20 cellular contexts compared by ENCODE assay signal in the genomic region with DNA sequence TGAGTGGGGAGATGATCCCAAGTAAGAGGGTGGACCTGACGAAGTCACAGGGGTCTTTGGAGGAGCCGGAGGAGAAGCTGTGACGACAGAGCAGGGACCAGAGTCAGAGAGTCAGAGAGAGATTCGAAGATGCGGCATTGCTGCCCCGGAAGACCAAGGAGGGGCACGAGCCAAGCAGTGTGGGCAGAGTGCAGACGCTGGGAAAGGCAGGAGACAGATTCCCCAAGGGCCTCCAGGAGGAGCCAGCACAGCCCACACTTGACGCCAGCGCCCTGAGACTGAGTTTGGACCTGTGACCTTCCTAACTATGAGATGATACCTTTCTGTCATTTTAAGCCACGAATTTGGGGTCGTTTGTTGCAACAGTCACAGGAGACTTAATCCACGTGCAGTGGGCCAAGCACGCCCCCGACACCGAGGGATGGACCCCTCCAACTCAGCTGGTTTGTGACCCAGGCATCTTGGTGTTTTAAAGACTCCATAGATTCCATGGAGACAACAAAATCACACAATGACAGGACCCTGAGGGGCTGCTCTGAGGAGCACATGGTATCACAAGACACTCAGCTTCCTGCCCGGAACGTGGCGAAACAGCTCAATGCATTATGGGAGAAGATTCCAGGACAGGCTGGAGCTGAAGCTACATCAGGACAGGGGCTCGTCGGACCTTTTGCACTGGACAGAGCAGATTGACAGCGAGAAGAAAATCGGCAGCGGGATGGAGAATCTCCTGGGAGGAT. TPM values are rescaled to one million over a fixed set of nuclear protein-coding genes. Genes with fewer than 3 reads are reported as not detected.
DNase-seq lines count a peak whose midpoint lies in the region; ATAC-seq, FAIRE-seq and TF ChIP-seq lines count a peak whose summit lies in the region.
"Had no signal": no experiment of that assay in that cellular context is flagged by ENCODE, and none has a peak within 500 bp of the region (broad histone marks: within the 10 kb centered on the region; RNA-seq: fewer than 3 reads in every experiment).

No MANE protein-coding gene starts in this region.

- no peak overlapping the region for H3K27ac Mint-ChIP-seq in endothelial cell (ENCODE audit: unreplicated experiment)
- no peak overlapping the region for H3K27ac Mint-ChIP-seq in activated CD4-positive, alpha-beta memory T cell treated with anti-CD3 and anti-CD28 coated beads, Interleukin-2, amount 10 ng/mL, durations not matched to agents 7 days and 5 days
- H3K27ac Mint-ChIP-seq in CD4-positive, alpha-beta memory T cell: peak overlapping the region in 1 of 7 donors; percentile 56
- H3K27ac Mint-ChIP-seq: IgD-negative memory B cell had no signal

- H3K36me3 ChIP-seq in Panc1 (ENCODE audit: control insufficient read depth, insufficient read depth, low read length): no peaks in the 10 kb centered on the region
- H3K36me3 ChIP-seq in CD4-positive, alpha-beta memory T cell (ENCODE audit: insufficient read depth, low read length): no peaks in the 10 kb centered on the region

- CTCF ChIA-PET in Panc1 (lab: Charles Lee): interaction anchor here (0.5 kb wide), 2 partner anchors 50 to 68 kb away, joined by 4 to 10 read pairs; no protein-coding TSS in a partner anchor
- CTCF ChIA-PET in activated CD4-positive, alpha-beta memory T cell treated with anti-CD3 and anti-CD28 coated beads, Interleukin-2, amount 10 ng/mL, durations not matched to agents 7 days and 5 days (lab: Charles Lee): no interaction called here
- CTCF ChIA-PET in CD4-positive, alpha-beta memory T cell (lab: Charles Lee; ENCODE audit: partially characterized antibody): interaction anchor here (1.4 kb wide), 1 partner anchor 26 kb away, joined by 4 read pairs; the partner anchor contains the start of gene UBASH3A

- no peaks in the 10 kb centered on the region for H3K9me3 ChIP-seq in Panc1 (ENCODE audit: control insufficient read depth, insufficient read depth, low read depth, low read length)
- peaks cover 5 to 7% of the 10 kb centered on the region in 2 donors for H3K9me3 ChIP-seq in CD4-positive, alpha-beta memory T cell (ENCODE audit: control insufficient read depth in 1 of 2, low read length in 2 of 2)
- H3K9me3 ChIP-seq: Caco-2 had no signal

- TF ChIP-seq POLR2A in GM12891 (IDR thresholded peaks at IDR 0.05; ENCODE audit: low read depth, low read length) (0 out of 2 replicates have a peak, but pooled peaks have one; percentile 12), GM18505 (IDR thresholded peaks at IDR 0.05; ENCODE audit: borderline replicate concordance, extremely low read depth, insufficient read depth, insufficient read length) (no peak)

- H3K36me3 Mint-ChIP-seq in endothelial cell (ENCODE audit: low read depth, unreplicated experiment): no peaks in the 10 kb centered on the region
- H3K36me3 Mint-ChIP-seq in activated CD4-positive, alpha-beta memory T cell treated with anti-CD3 and anti-CD28 coated beads, Interleukin-2, amount 10 ng/mL, durations not matched to agents 7 days and 5 days (ENCODE audit: low read depth): peaks cover 14% of the 10 kb centered on the region
- peaks cover 0 to 10% of the 10 kb centered on the region in 2 donors for H3K36me3 Mint-ChIP-seq in CD4-positive, alpha-beta memory T cell
- H3K36me3 Mint-ChIP-seq: IgD-negative memory B cell had no signal

- DNase-seq in GM12891 (ENCODE audit: insufficient read length, low spot score): no peak
- no peak for DNase-seq in Panc1 (ENCODE audit: low read depth, low spot score)
- DNase-seq in endothelial cell (ENCODE audit: low spot score): no peak
- DNase-seq in posterior vena cava (ENCODE audit: low spot score): peak; percentile 46
- DNase-seq in activated CD4-positive, alpha-beta memory T cell treated with anti-CD3 and anti-CD28 coated beads, Interleukin-2, amount 10 ng/mL, durations not matched to agents 7 days and 5 days: no peak
- no peak for DNase-seq in CD4-positive, alpha-beta memory T cell
- DNase-seq: Caco-2, DMS153, HCEC 1CT, NCI-H1105 treated with DMSO at 0.1 percent for 48 hours, NCI-H1694 treated with DMSO at 0.1 percent for 48 hours, NCI-H2171, NCI-H446 had no signal

- H3K27ac ChIP-seq in Panc1 (ENCODE audit: low read length): no peak overlapping the region
- H3K27ac ChIP-seq in CD4-positive, alpha-beta memory T cell (ENCODE audit: low read depth, low read length): no peak overlapping the region
- H3K27ac ChIP-seq: HL-60 had no signal

- H3K27me3 Mint-ChIP-seq in endothelial cell (ENCODE audit: unreplicated experiment): peaks cover 16% of the 10 kb centered on the region
- no peaks in the 10 kb centered on the region for H3K27me3 Mint-ChIP-seq in activated CD4-positive, alpha-beta memory T cell treated with anti-CD3 and anti-CD28 coated beads, Interleukin-2, amount 10 ng/mL, durations not matched to agents 7 days and 5 days
- no peaks in the 10 kb centered on the region for H3K27me3 Mint-ChIP-seq in CD4-positive, alpha-beta memory T cell

- in situ Hi-C loops in Panc1 (cut with HindIII; ENCODE audit: low pct_unique_long_range_greater_than_20kb, low sequenced_read_pairs): no loop called here

- no peaks in the 10 kb centered on the region for H3K4me1 Mint-ChIP-seq in endothelial cell (ENCODE audit: unreplicated experiment)
- peaks cover 28% of the 10 kb centered on the region for H3K4me1 Mint-ChIP-seq in activated CD4-positive, alpha-beta memory T cell treated with anti-CD3 and anti-CD28 coated beads, Interleukin-2, amount 10 ng/mL, durations not matched to agents 7 days and 5 days
- peaks cover 3 to 7% (median 5%) of the 10 kb centered on the region in 4 donors for H3K4me1 Mint-ChIP-seq in CD4-positive, alpha-beta memory T cell

- H3K4me3 ChIP-seq in Panc1 (ENCODE audit: low read depth in 2 of 2, low read length in 2 of 2): no peak overlapping the region
- H3K4me3 ChIP-seq in CD4-positive, alpha-beta memory T cell (ENCODE audit: low read length in 2 of 2): no peak overlapping the region

- no peaks in the 10 kb centered on the region for H3K4me1 ChIP-seq in Panc1 (ENCODE audit: control insufficient read depth, insufficient read depth, low read length)
- H3K4me1 ChIP-seq in CD4-positive, alpha-beta memory T cell (ENCODE audit: insufficient read depth, low read length): no peaks in the 10 kb centered on the region
- H3K4me1 ChIP-seq: Caco-2 had no signal

- H3K27me3 ChIP-seq in Panc1 (ENCODE audit: control insufficient read depth, insufficient read depth, low read length): no peaks in the 10 kb centered on the region
- H3K27me3 ChIP-seq in CD4-positive, alpha-beta memory T cell (ENCODE audit: insufficient read depth, low read length): no peaks in the 10 kb centered on the region

- POLR2A ChIA-PET in Panc1 (lab: Charles Lee): no interaction called here
- POLR2A ChIA-PET in activated CD4-positive, alpha-beta memory T cell treated with anti-CD3 and anti-CD28 coated beads, Interleukin-2, amount 10 ng/mL, durations not matched to agents 7 days and 5 days (lab: Charles Lee): interaction anchor here (1.7 kb wide), 1 partner anchor 27 kb away, joined by 7 read pairs; the partner anchor contains the start of gene UBASH3A
- POLR2A ChIA-PET in CD4-positive, alpha-beta memory T cell (lab: Charles Lee; ENCODE audit: partially characterized antibody): no interaction called here

- intact Hi-C loops in Panc1 (cut with micrococcal nuclease; ENCODE audit: unreplicated experiment): no loop called here
- intact Hi-C loops in posterior vena cava (cut with DNase I): no loop called here
- intact Hi-C loops in CD4-positive, alpha-beta memory T cell (cut with micrococcal nuclease): no loop called here

- TF ChIP-seq CTCF in Panc1 (IDR thresholded peaks at IDR 0.05) (no peak), endothelial cell (IDR thresholded peaks at IDR 0.05; ENCODE audit: unreplicated experiment) (no peak)

- BruUV-seq in Panc1 (replicated peaks; lab: Mats Ljungman, UMichigan): no TSS peak

- H3K4me3 Mint-ChIP-seq in endothelial cell (ENCODE audit: unreplicated experiment): peak overlapping the region; percentile 29
- H3K4me3 Mint-ChIP-seq in activated CD4-positive, alpha-beta memory T cell treated with anti-CD3 and anti-CD28 coated beads, Interleukin-2, amount 10 ng/mL, durations not matched to agents 7 days and 5 days: no peak overlapping the region
- no peak overlapping the region for H3K4me3 Mint-ChIP-seq in CD4-positive, alpha-beta memory T cell
- H3K4me3 Mint-ChIP-seq: IgD-negative memory B cell had no signal

- no peak for FAIRE-seq in GM12891 (lab: Jason Lieb, UNC)
- FAIRE-seq: GM19239, HTR-8/SVneo had no signal

- ATAC-seq in Panc1 (peak; percentile 52; the same call in 1 of the 2 replicates), GM18505 (IDR thresholded peaks at IDR 0.05; ENCODE audit: unreplicated experiment) (no peak), GM18858 (IDR thresholded peaks at IDR 0.05; ENCODE audit: unreplicated experiment) (no peak)

- no peaks in the 10 kb centered on the region for H3K9me3 Mint-ChIP-seq in endothelial cell (ENCODE audit: unreplicated experiment)
- peaks cover 11% of the 10 kb centered on the region for H3K9me3 Mint-ChIP-seq in activated CD4-positive, alpha-beta memory T cell treated with anti-CD3 and anti-CD28 coated beads, Interleukin-2, amount 10 ng/mL, durations not matched to agents 7 days and 5 days
- peaks cover 0 to 13% (median 10%) of the 10 kb centered on the region in 8 donors for H3K9me3 Mint-ChIP-seq in CD4-positive, alpha-beta memory T cell

RNA-seq across cellular contexts. Expression of gene TFF1, which starts 11.0 kb away (rescaled TPM):
- polyA plus RNA-seq in GM12891 (2012; ENCODE audit: low read depth, missing spikeins): 0.63 TPM
- total RNA-seq in Panc1 (2021; ENCODE audit: unreplicated experiment) (0.36 TPM), endothelial cell (ENCODE audit: unreplicated experiment) (not detected), posterior vena cava (not detected)
- polyA plus RNA-seq in Panc1 (2012; ENCODE audit: insufficient read length): 1.4 TPM
- not detected for total RNA-seq in activated CD4-positive, alpha-beta memory T cell treated with anti-CD3 and anti-CD28 coated beads, Interleukin-2, amount 10 ng/mL, durations not matched to agents 7 days and 5 days
- total RNA-seq in CD4-positive, alpha-beta memory T cell: not detected
- polyA plus RNA-seq in CD4-positive, alpha-beta memory T cell: not detected
- total RNA-seq: LHCN-M2 had no signal
- polyA plus RNA-seq: IgD-negative memory B cell had no signal

RNA-seq across cellular contexts. Expression of gene TMPRSS3, which starts 18.5 kb away (rescaled TPM):
- 129 TPM for polyA plus RNA-seq in GM12891 (2012; ENCODE audit: low read depth, missing spikeins)
- total RNA-seq in Panc1 (2021; ENCODE audit: unreplicated experiment) (not detected), endothelial cell (ENCODE audit: unreplicated experiment) (not detected), posterior vena cava (not detected)
- polyA plus RNA-seq in Panc1 (2012; ENCODE audit: insufficient read length): not detected
- total RNA-seq in activated CD4-positive, alpha-beta memory T cell treated with anti-CD3 and anti-CD28 coated beads, Interleukin-2, amount 10 ng/mL, durations not matched to agents 7 days and 5 days: 10 to 100 TPM; 24.6 to 24.8 TPM
- total RNA-seq in CD4-positive, alpha-beta memory T cell: 1 to 10 TPM; 1.8 to 3.2 TPM
- 1 to 10 TPM; 4.2 to 4.5 TPM for polyA plus RNA-seq in CD4-positive, alpha-beta memory T cell
- total RNA-seq: Caco-2, LHCN-M2 had no signal
- polyA plus RNA-seq: IgD-negative memory B cell had no signal

RNA-seq across cellular contexts. Expression of gene UBASH3A, which starts 26.3 kb away (rescaled TPM):
- polyA plus RNA-seq in GM12891 (2012; ENCODE audit: low read depth, missing spikeins): 1.1 TPM
- total RNA-seq in Panc1 (2021; ENCODE audit: unreplicated experiment): 0.33 TPM
- polyA plus RNA-seq in Panc1 (2012; ENCODE audit: insufficient read length): not detected
- not detected for total RNA-seq in endothelial cell (ENCODE audit: unreplicated experiment)
- total RNA-seq in posterior vena cava: under 1 TPM; 0.32 to 0.38 TPM
- 10 to 100 TPM; 67.8 to 70.6 TPM for total RNA-seq in activated CD4-positive, alpha-beta memory T cell treated with anti-CD3 and anti-CD28 coated beads, Interleukin-2, amount 10 ng/mL, durations not matched to agents 7 days and 5 days
- 10 to 100 TPM; 79.3 to 93.6 TPM for total RNA-seq in CD4-positive, alpha-beta memory T cell
- polyA plus RNA-seq in CD4-positive, alpha-beta memory T cell: 10 to 100 TPM; 43.1 to 58.0 TPM
- total RNA-seq: Caco-2, LHCN-M2 had no signal

RNA-seq across cellular contexts. Expression of gene TFF2, which starts 26.6 kb away (rescaled TPM):
- not detected for polyA plus RNA-seq in GM12891 (2012; ENCODE audit: low read depth, missing spikeins)
- total RNA-seq in Panc1 (2021; ENCODE audit: unreplicated experiment): 1.1 TPM
- 3.5 TPM for polyA plus RNA-seq in Panc1 (2012; ENCODE audit: insufficient read length)
- total RNA-seq in endothelial cell (ENCODE audit: unreplicated experiment): not detected
- total RNA-seq in posterior vena cava: not detected
- total RNA-seq in activated CD4-positive, alpha-beta memory T cell treated with anti-CD3 and anti-CD28 coated beads, Interleukin-2, amount 10 ng/mL, durations not matched to agents 7 days and 5 days: not detected
- not detected for total RNA-seq in CD4-positive, alpha-beta memory T cell
- not detected for polyA plus RNA-seq in CD4-positive, alpha-beta memory T cell
- total RNA-seq: LHCN-M2 had no signal
- polyA plus RNA-seq: IgD-negative memory B cell had no signal

Comparison
In these comparisons a context has a peak if more than half of its experiments do, and no peak if none do; other contexts are left out.
1. RNA of gene TMPRSS3, which starts 18.5 kb away (total RNA-seq): 24.6 to 24.8 TPM in activated CD4-positive, alpha-beta memory T cell treated with anti-CD3 and anti-CD28 coated beads, Interleukin-2, amount 10 ng/mL, durations not matched to agents 7 days and 5 days; 1.8 to 3.2 TPM in CD4-positive, alpha-beta memory T cell, not detected in Panc1 (single experiment), not detected in posterior vena cava and not detected in endothelial cell (single experiment); every median in the first group is over 4 times any median in the second.
2. RNA of gene UBASH3A, which starts 26.3 kb away (total RNA-seq): 79.3 to 93.6 TPM in CD4-positive, alpha-beta memory T cell and 67.8 to 70.6 TPM in activated CD4-positive, alpha-beta memory T cell treated with anti-CD3 and anti-CD28 coated beads, Interleukin-2, amount 10 ng/mL, durations not matched to agents 7 days and 5 days; 0.32 to 0.38 TPM in posterior vena cava, 0.33 TPM in Panc1 (single experiment) and not detected in endothelial cell (single experiment); every median in the first group is over 10 times any median in the second.